24 cellular contexts compared by ENCODE assay signal in the genomic region with DNA sequence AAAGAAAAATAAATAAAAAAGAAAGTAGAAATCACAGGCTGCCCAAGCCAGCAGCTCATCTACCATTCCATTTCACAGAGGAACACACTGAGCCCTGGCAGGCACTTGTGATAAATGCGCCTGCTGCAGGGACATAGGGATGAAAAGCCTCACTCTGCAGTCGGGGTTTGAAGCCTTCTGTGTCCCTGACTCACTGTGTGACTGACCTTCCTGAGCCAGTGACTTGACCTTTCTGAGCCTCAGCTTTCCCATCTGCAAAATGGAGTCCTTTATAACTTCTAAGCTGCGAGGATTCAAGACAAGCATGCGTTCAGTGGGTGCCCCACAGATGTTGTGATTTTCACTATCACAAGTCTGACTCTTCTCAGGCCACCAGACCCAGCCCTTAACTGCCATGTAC. TPM values are rescaled to one million over a fixed set of nuclear protein-coding genes. Genes with fewer than 3 reads are reported as not detected.
A peak's percentile ranks its signal among the peaks of the same experiment; 100 is the strongest.
DNase-seq lines count a peak whose midpoint lies in the region; ATAC-seq, FAIRE-seq and TF ChIP-seq lines count a peak whose summit lies in the region.
"Had no signal": no experiment of that assay in that cellular context is flagged by ENCODE, and none has a peak within 500 bp of the region (broad histone marks: within the 10 kb centered on the region; RNA-seq: fewer than 3 reads in every experiment).

No MANE protein-coding gene starts in this region.

- peaks cover 10% of the 10 kb centered on the region for H3K79me2 ChIP-seq in hepatocyte

- ATAC-seq in GM19351 (IDR thresholded peaks at IDR 0.05; ENCODE audit: unreplicated experiment), result no peak

- no peaks in the 10 kb centered on the region for H4K20me1 ChIP-seq in hepatocyte (ENCODE audit: insufficient read depth, poor library complexity, severe bottlenecking)

- peak; percentile 77 for DNase-seq in OCI-M1 (lab: John Stamatoyannopoulos, UW)
- DNase-seq in brain microvascular endothelial cell, result no peak
- DNase-seq in hepatocyte (ENCODE audit: low spot score), result no peak
- DNase-seq in stomach, result no peak
- no peak for DNase-seq in RCC 7860 (ENCODE audit: low spot score)
- no peak for DNase-seq in posterior vena cava (ENCODE audit: low spot score)
- DNase-seq: activated CD4-positive, alpha-beta memory T cell treated with anti-CD3 and anti-CD28 coated beads, Interleukin-2, amount 10 ng/mL, durations not matched to agents 7 days and 5 days; activated CD4-positive, CD25-positive, alpha-beta regulatory T cell; activated gamma-delta T cell treated with Interleukin-2 at 50 U/mL for 16 hours; activated T-cell treated with anti-CD3 and anti-CD28 coated beads for 4 hours; adrenal gland; caudate nucleus; CD4-positive, alpha-beta memory T cell; MV-4-11; NCI-H187; NCI-H774; nucleus accumbens; T-helper 2 cell; testis had no signal

- FAIRE-seq in RCC 7860 (lab: Jason Lieb, UNC), result no peak
- FAIRE-seq: GM12891, GM19239, H54 had no signal

- H3K27ac ChIP-seq in brain microvascular endothelial cell (no peak overlapping the region), hepatocyte (peak overlapping the region; percentile 63), stomach (peak overlapping the region in 4 of 5 donors; percentile 67 to 85 (median 80))
- H3K27ac ChIP-seq: testis had no signal

- intact Hi-C loops in stomach (cut with DNase I; ENCODE audit: low total_unique reads) (no loop called here), posterior vena cava (cut with DNase I) (no loop called here)

- H3K4me1 ChIP-seq in hepatocyte (ENCODE audit: insufficient read depth), result peaks cover 27% of the 10 kb centered on the region
- H3K4me1 ChIP-seq in stomach, result peaks cover 25 to 85% (median 54%) of the 10 kb centered on the region in 4 donors

- no peaks in the 10 kb centered on the region for H3K9me2 ChIP-seq in hepatocyte (replicated peaks; ENCODE audit: insufficient read depth)

- H3K4me2 ChIP-seq in hepatocyte, result peak overlapping the region; percentile 19

- H2AFZ ChIP-seq in hepatocyte, result no peak overlapping the region

- TF ChIP-seq CTCF in brain microvascular endothelial cell (IDR thresholded peaks at IDR 0.05; ENCODE audit: low read depth, low read length, missing control alignments), result no peak
- no peak for TF ChIP-seq CTCF in hepatocyte (IDR thresholded peaks at IDR 0.05; ENCODE audit: poor library complexity)
- no peak for TF ChIP-seq CTCF in stomach (IDR thresholded peaks at IDR 0.05)

- in situ Hi-C loops in brain microvascular endothelial cell (cut with HindIII; ENCODE audit: low pct_ligation_motif_present, low sequenced_read_pairs), result no loop called here

- H3K9me3 ChIP-seq in hepatocyte (ENCODE audit: low read depth) (no peaks in the 10 kb centered on the region), stomach (no peaks in the 10 kb centered on the region)
- H3K9me3 ChIP-seq: adrenal gland, testis had no signal

- WGBS in hepatocyte (ENCODE audit: low lambda C conversion rate, missing lambda C conversion rate), result 91% methylated on average over 4 of the region's 4 CpGs
- 74 to 91% (median 86%) methylated on average over 4 of the region's 4 CpGs for WGBS in stomach, 5 donors

- peaks cover 70% of the 10 kb centered on the region for H3K36me3 ChIP-seq in brain microvascular endothelial cell (replicated peaks)
- H3K36me3 ChIP-seq in hepatocyte (replicated peaks; ENCODE audit: insufficient read depth, low read depth), result no peaks in the 10 kb centered on the region
- peaks cover 0 to 34% (median 29%) of the 10 kb centered on the region in 4 donors for H3K36me3 ChIP-seq in stomach

- no peaks in the 10 kb centered on the region for H3K27me3 ChIP-seq in brain microvascular endothelial cell (replicated peaks)
- H3K27me3 ChIP-seq in hepatocyte, result no peaks in the 10 kb centered on the region
- no peaks in the 10 kb centered on the region for H3K27me3 ChIP-seq in stomach
- H3K27me3 ChIP-seq: adrenal gland, testis had no signal

- peak overlapping the region; percentile 5 for H3K4me3 ChIP-seq in brain microvascular endothelial cell (ENCODE audit: low read depth, low read length)
- no peak overlapping the region for H3K4me3 ChIP-seq in hepatocyte
- H3K4me3 ChIP-seq in stomach, result peak overlapping the region in 1 of 4 donors; percentile 12
- H3K4me3 ChIP-seq: adrenal gland, testis had no signal

- TF ChIP-seq POLR2A in stomach (IDR thresholded peaks at IDR 0.05), result no peak

- TF ChIP-seq EP300 in stomach (IDR thresholded peaks at IDR 0.05), result no peak

RNA-seq across cellular contexts. Expression of gene TGM2, which starts 5.5 kb away (rescaled TPM):
- total RNA-seq in hepatocyte (120 and 133 TPM in 2 replicates), stomach (100 to 1,000 TPM in 1 of 5 donors, 10 to 100 TPM in 4; 27.8 to 195 (median 44.3) TPM), posterior vena cava (100 to 1,000 TPM; 442 to 500 TPM)
- polyA plus RNA-seq in hepatocyte (85.8 and 88.5 TPM in 2 replicates), stomach (10 to 100 TPM; 16.2 to 28.0 (median 25.1) TPM)
- total RNA-seq: OCI-LY7 had no signal
